18 cellular contexts compared by ENCODE assay signal in genomic region chr6:53027131-53027718, GRCh38. TPM values are rescaled to one million over a fixed set of nuclear protein-coding genes. Genes with fewer than 3 reads are reported as not detected.
DNase-seq lines count a peak whose midpoint lies in the region; ATAC-seq and TF ChIP-seq lines count a peak whose summit lies in the region.
"Had no signal": no experiment of that assay in that cellular context is flagged by ENCODE, and none has a peak within 500 bp of the region (broad histone marks: within the 10 kb centered on the region; RNA-seq: fewer than 3 reads in every experiment).

No MANE protein-coding gene starts in this region.

- TF ChIP-seq POLR2A in prostate gland (IDR thresholded peaks at IDR 0.05), result no peak

- H3K27ac Mint-ChIP-seq in activated naive CD8-positive, alpha-beta T cell treated with anti-CD3 and anti-CD28 coated beads, Interleukin-2, amount 50 U/mL, for 24 hours, result peak overlapping the region; percentile 91
- H3K27ac Mint-ChIP-seq in activated naive CD8-positive, alpha-beta T cell treated with anti-CD3 and anti-CD28 coated beads for 36 hours, result no peak overlapping the region

- peak overlapping the region; percentile 22 for H3K4me3 Mint-ChIP-seq in activated naive CD8-positive, alpha-beta T cell treated with anti-CD3 and anti-CD28 coated beads, Interleukin-2, amount 50 U/mL, for 24 hours
- no peak overlapping the region for H3K4me3 Mint-ChIP-seq in activated naive CD8-positive, alpha-beta T cell treated with anti-CD3 and anti-CD28 coated beads for 36 hours

- H3K27ac ChIP-seq in WERI-Rb-1, result peak overlapping the region; percentile 1
- H3K27ac ChIP-seq in prostate gland, result no peak overlapping the region
- H3K27ac ChIP-seq: A549, C4-2B had no signal

- no peaks in the 10 kb centered on the region for H3K9me3 Mint-ChIP-seq in activated naive CD8-positive, alpha-beta T cell treated with anti-CD3 and anti-CD28 coated beads, Interleukin-2, amount 50 U/mL, for 24 hours
- H3K9me3 Mint-ChIP-seq in activated naive CD8-positive, alpha-beta T cell treated with anti-CD3 and anti-CD28 coated beads for 36 hours, result no peaks in the 10 kb centered on the region
- H3K9me3 Mint-ChIP-seq: CD4-positive, alpha-beta memory T cell had no signal

- intact Hi-C loops in prostate gland (cut with DNase I), result no loop called here

- no peaks in the 10 kb centered on the region for H3K9me3 ChIP-seq in WERI-Rb-1 (ENCODE audit: severe bottlenecking)
- H3K9me3 ChIP-seq in prostate gland, result no peaks in the 10 kb centered on the region
- H3K9me3 ChIP-seq: A549, BE2C, HAP-1 had no signal

- no peak for DNase-seq in activated naive CD8-positive, alpha-beta T cell treated with anti-CD3 and anti-CD28 coated beads, Interleukin-2, amount 50 U/mL, for 24 hours
- no peak for DNase-seq in activated naive CD8-positive, alpha-beta T cell treated with anti-CD3 and anti-CD28 coated beads for 36 hours
- DNase-seq in H7 (peak; percentile 9), WERI-Rb-1 (no peak), fibroblast of villous mesenchyme (ENCODE audit: low read depth) (peak; percentile 39), prostate gland (ENCODE audit: low spot score) (no peak), activated gamma-delta T cell (lab: John Stamatoyannopoulos, UW) (no peak)
- DNase-seq: BE2C; CD4-positive, alpha-beta memory T cell; COR-L47; DMS153; DMS79 treated with DMSO at 0.1 percent for 48 hours; EL; GOT3 had no signal

- peak; percentile 65 for ATAC-seq in activated naive CD8-positive, alpha-beta T cell treated with anti-CD3 and anti-CD28 coated beads, Interleukin-2, amount 50 U/mL, for 24 hours
- ATAC-seq: A549 had no signal

- H3K4me3 ChIP-seq in H7 (ENCODE audit: insufficient read depth, low read depth, low read length) (no peak overlapping the region), WERI-Rb-1 (ENCODE audit: low read depth, low read length) (no peak overlapping the region), fibroblast of villous mesenchyme (ENCODE audit: low read depth, low read length) (no peak overlapping the region), prostate gland (no peak overlapping the region)
- H3K4me3 ChIP-seq: A549, HAP-1 had no signal

- TF ChIP-seq CTCF in WERI-Rb-1 (IDR thresholded peaks at IDR 0.05; ENCODE audit: low read depth, low read length), result no peak
- TF ChIP-seq CTCF in fibroblast of villous mesenchyme (IDR thresholded peaks at IDR 0.05; ENCODE audit: insufficient read depth, low read depth, low read length), result no peak
- TF ChIP-seq CTCF in prostate gland (IDR thresholded peaks at IDR 0.05), result no peak

- peaks cover 33% of the 10 kb centered on the region for H3K4me1 Mint-ChIP-seq in activated naive CD8-positive, alpha-beta T cell treated with anti-CD3 and anti-CD28 coated beads, Interleukin-2, amount 50 U/mL, for 24 hours
- H3K4me1 Mint-ChIP-seq in activated naive CD8-positive, alpha-beta T cell treated with anti-CD3 and anti-CD28 coated beads for 36 hours, result peaks cover 4% of the 10 kb centered on the region

- H3K36me3 ChIP-seq in H7 (replicated peaks; ENCODE audit: control insufficient read depth, insufficient read depth, low read length) (no peaks in the 10 kb centered on the region; the same call in 1 of the 2 replicates), WERI-Rb-1 (peaks cover 31% of the 10 kb centered on the region), prostate gland (peaks cover 0 to 6% of the 10 kb centered on the region in 2 donors)

- H3K27me3 Mint-ChIP-seq in activated naive CD8-positive, alpha-beta T cell treated with anti-CD3 and anti-CD28 coated beads, Interleukin-2, amount 50 U/mL, for 24 hours, result no peaks in the 10 kb centered on the region
- no peaks in the 10 kb centered on the region for H3K27me3 Mint-ChIP-seq in activated naive CD8-positive, alpha-beta T cell treated with anti-CD3 and anti-CD28 coated beads for 36 hours
- H3K27me3 Mint-ChIP-seq: CD4-positive, alpha-beta memory T cell had no signal

- H3K27me3 ChIP-seq in H7 (ENCODE audit: control insufficient read depth, insufficient read depth, low read length) (no peaks in the 10 kb centered on the region), WERI-Rb-1 (ENCODE audit: insufficient read depth, low read depth, severe bottlenecking) (no peaks in the 10 kb centered on the region), prostate gland (replicated peaks; ENCODE audit: insufficient read depth) (no peaks in the 10 kb centered on the region)
- H3K27me3 ChIP-seq: BE2C had no signal

- 92% methylated on average over 5 of the region's 5 CpGs for WGBS in prostate gland

- H3K4me1 ChIP-seq in prostate gland (replicated peaks), result no peaks in the 10 kb centered on the region
- H3K4me1 ChIP-seq: A549, BE2C, HAP-1 had no signal

- H3K36me3 Mint-ChIP-seq in activated naive CD8-positive, alpha-beta T cell treated with anti-CD3 and anti-CD28 coated beads, Interleukin-2, amount 50 U/mL, for 24 hours (ENCODE audit: low read depth), result peaks cover 27% of the 10 kb centered on the region
- H3K36me3 Mint-ChIP-seq in activated naive CD8-positive, alpha-beta T cell treated with anti-CD3 and anti-CD28 coated beads for 36 hours, result peaks cover 3% of the 10 kb centered on the region

RNA-seq across cellular contexts. Expression of gene GSTA4, which starts 32.1 kb away (rescaled TPM):
- total RNA-seq in activated naive CD8-positive, alpha-beta T cell treated with anti-CD3 and anti-CD28 coated beads for 36 hours, result 1 to 10 TPM; 8.4 to 8.5 TPM
- total RNA-seq in H7 (2014; rRNA removed; shearing (Covaris generic)), result 25.1 and 35.6 TPM in 2 replicates
- total RNA-seq in fibroblast of villous mesenchyme (22.5 and 25.9 TPM in 2 replicates), prostate gland (10 to 100 TPM; 62.2 to 96.7 TPM)
- total RNA-seq: CD4-positive, alpha-beta memory T cell; HT1080 had no signal

RNA-seq across cellular contexts. Expression of gene CILK1, which starts 34.4 kb away (rescaled TPM):
- 1 to 10 TPM; 6.2 to 6.4 TPM for total RNA-seq in activated naive CD8-positive, alpha-beta T cell treated with anti-CD3 and anti-CD28 coated beads for 36 hours
- 6.5 and 9.0 TPM in 2 replicates for total RNA-seq in H7 (2014; rRNA removed; shearing (Covaris generic))
- total RNA-seq in fibroblast of villous mesenchyme (10.3 and 12.5 TPM in 2 replicates), prostate gland (10 to 100 TPM; 19.1 to 27.2 TPM)

RNA-seq across cellular contexts. Expression of gene FBXO9, which starts 38.0 kb away (rescaled TPM):
- total RNA-seq in activated naive CD8-positive, alpha-beta T cell treated with anti-CD3 and anti-CD28 coated beads for 36 hours, result 10 to 100 TPM; 55.4 to 56.2 TPM
- 21.8 and 22.7 TPM in 2 replicates for total RNA-seq in H7 (2014; rRNA removed; shearing (Covaris generic))
- total RNA-seq in fibroblast of villous mesenchyme (47.0 and 55.3 TPM in 2 replicates), prostate gland (10 to 100 TPM; 55.6 to 89.2 TPM)

Comparison
In these comparisons a context has a peak if more than half of its experiments do, and no peak if none do; other contexts are left out.
1. DNase-seq: peak in H7 (single experiment) and fibroblast of villous mesenchyme (single experiment); none in activated naive CD8-positive, alpha-beta T cell treated with anti-CD3 and anti-CD28 coated beads, Interleukin-2, amount 50 U/mL, for 24 hours (single experiment), activated naive CD8-positive, alpha-beta T cell treated with anti-CD3 and anti-CD28 coated beads for 36 hours (single experiment), WERI-Rb-1 (single experiment), prostate gland (single experiment) and activated gamma-delta T cell (single experiment).